In the genomic region with DNA sequence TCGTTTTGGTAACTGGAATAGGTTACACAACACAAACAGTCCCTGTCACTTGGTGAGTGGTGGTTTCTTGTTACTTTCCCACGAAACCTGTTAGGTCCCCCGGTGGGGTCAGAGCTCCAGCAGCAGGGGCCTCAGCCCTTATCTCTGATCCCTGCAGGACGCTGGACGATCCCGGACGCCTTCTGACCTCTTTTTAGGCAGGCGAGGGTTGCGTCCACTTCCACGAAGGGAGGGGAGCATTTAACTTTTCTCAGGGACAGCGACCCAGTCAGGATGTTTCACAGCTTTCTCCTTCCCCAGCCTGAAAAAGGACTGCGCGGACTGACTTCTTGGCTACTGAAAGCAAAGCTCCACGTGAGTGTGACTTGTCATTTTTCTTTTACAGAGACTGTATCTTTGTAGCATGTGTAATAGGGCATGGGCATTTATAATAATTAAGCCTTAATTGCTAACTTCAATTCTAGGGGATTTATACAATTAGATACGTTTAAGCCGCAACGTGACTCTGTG, we compare ENCODE assay signal across 8 cellular contexts. TPM values are rescaled to one million over a fixed set of nuclear protein-coding genes. Genes with fewer than 3 reads are reported as not detected.
A peak's percentile ranks its signal among the peaks of the same experiment; 100 is the strongest.
DNase-seq lines count a peak whose midpoint lies in the region; ATAC-seq and TF ChIP-seq lines count a peak whose summit lies in the region.

No MANE protein-coding gene starts in this region.

- H3K36me3 ChIP-seq in body of pancreas (replicated peaks in 1 of 2; ENCODE audit: insufficient read depth in 1 of 2, low read depth in 2 of 2) (peaks cover 0 to 2% of the 10 kb centered on the region in 2 donors), stomach (peaks cover 7 to 32% (median 32%) of the 10 kb centered on the region in 4 donors)

- TF ChIP-seq EP300 in stomach (IDR thresholded peaks at IDR 0.05): no peak

- H3K9me3 ChIP-seq in body of pancreas (no peaks in the 10 kb centered on the region), stomach (peaks cover 0 to 3% (median 0%) of the 10 kb centered on the region in 4 donors)

- intact Hi-C loops in body of pancreas (cut with DNase I) (no loop called here), left colon (cut with DNase I, micrococcal nuclease) (no loop called here), stomach (cut with DNase I; ENCODE audit: low total_unique reads) (no loop called here)

- H3K27ac ChIP-seq in body of pancreas (peak overlapping the region in 2 of 4 donors; percentile 64 to 70), stomach (peak overlapping the region in 4 of 5 donors; percentile 75 to 84 (median 82))

- H3K4me1 ChIP-seq in body of pancreas (peaks cover 11% of the 10 kb centered on the region), stomach (peaks cover 13 to 25% (median 22%) of the 10 kb centered on the region in 4 donors)

- WGBS in body of pancreas, 2 donors: 8 to 10% methylated on average over 16 to 17 of the region's 17 CpGs
- 9 to 15% (median 11%) methylated on average over 17 of the region's 17 CpGs for WGBS in stomach, 5 donors

- H3K4me3 ChIP-seq in GM08714 (ENCODE audit: low read length) (peak overlapping the region; percentile 74), body of pancreas (peak overlapping the region; percentile 51 to 91), stomach (peak overlapping the region; percentile 87 to 97 (median 91))

- peak; percentile 34 for DNase-seq in LHCN-M2 (ENCODE audit: low read depth)
- peak in 2 of 4 donors; percentile 7 to 12 for DNase-seq in body of pancreas
- peak in 1 of 2 donors; percentile 13 for DNase-seq in left colon
- no peak for DNase-seq in stomach

- TF ChIP-seq CTCF in body of pancreas (IDR thresholded peaks at IDR 0.05) (no peak), stomach (IDR thresholded peaks at IDR 0.05) (no peak)

- no peak for TF ChIP-seq POLR2A in body of pancreas (IDR thresholded peaks at IDR 0.05)
- no peak for TF ChIP-seq POLR2A in stomach (IDR thresholded peaks at IDR 0.05)

- ATAC-seq in body of pancreas: no peak
- ATAC-seq in left colon: peak; percentile 28
- no peak for ATAC-seq in HG02840 (IDR thresholded peaks at IDR 0.05; ENCODE audit: low FRiP score, unreplicated experiment)
- ATAC-seq in GM21529 (IDR thresholded peaks at IDR 0.05; ENCODE audit: unreplicated experiment): no peak
- ATAC-seq in HG03457 (IDR thresholded peaks at IDR 0.05; ENCODE audit: unreplicated experiment): no peak

- no peaks in the 10 kb centered on the region for H3K27me3 ChIP-seq in body of pancreas
- no peaks in the 10 kb centered on the region for H3K27me3 ChIP-seq in stomach

RNA-seq across cellular contexts. Expression of a gene that starts 0.7 kb away (rescaled TPM):
- 6.1 and 8.2 TPM in 2 replicates for total RNA-seq in LHCN-M2 (2014; rRNA removed)
- polyA plus RNA-seq in LHCN-M2 (2012): 2.5 TPM
- 1 to 10 TPM; 2.3 to 4.9 TPM for total RNA-seq in body of pancreas
- total RNA-seq in left colon: 1 to 10 TPM; 7.6 to 7.7 TPM
- total RNA-seq in stomach: 10 to 100 TPM in 1 of 5 donors, 1 to 10 TPM in 3, under 1 TPM in 1; 0.58 to 11.6 (median 3.8) TPM
- 1 to 10 TPM; 1.6 to 1.7 (median 1.6) TPM for polyA plus RNA-seq in stomach

RNA-seq across cellular contexts. Expression of a gene that starts 22.8 kb away (rescaled TPM):
- total RNA-seq in LHCN-M2 (2014; rRNA removed): 22.4 and 24.7 TPM in 2 replicates
- polyA plus RNA-seq in LHCN-M2 (2012): 25.3 TPM
- total RNA-seq in body of pancreas: 10 to 100 TPM in 1 of 2 donors, 1 to 10 TPM in 1; 4.6 to 13.5 TPM
- total RNA-seq in left colon: 10 to 100 TPM; 16.1 to 20.3 TPM
- total RNA-seq in stomach: 10 to 100 TPM in 3 of 5 donors, 1 to 10 TPM in 2; 9.3 to 49.2 (median 25.8) TPM
- 10 to 100 TPM; 11.7 to 21.4 (median 14.9) TPM for polyA plus RNA-seq in stomach

RNA-seq across cellular contexts. Expression of a gene that starts 28.9 kb away (rescaled TPM):
- total RNA-seq in LHCN-M2 (2014; rRNA removed): 3.6 and 3.7 TPM in 2 replicates
- polyA plus RNA-seq in LHCN-M2 (2012): 1.5 TPM
- 1 to 10 TPM; 2.0 to 2.9 TPM for total RNA-seq in body of pancreas
- 1 to 10 TPM; 3.7 to 3.9 TPM for total RNA-seq in left colon
- 1 to 10 TPM in 4 of 5 donors, under 1 TPM in 1; 0.29 to 8.3 (median 2.7) TPM for total RNA-seq in stomach
- polyA plus RNA-seq in stomach: 1 to 10 TPM in 2 of 3 donors, under 1 TPM in 1; 1.00 to 1.8 (median 1.2) TPM

RNA-seq across cellular contexts. Expression of a gene that starts 47.9 kb away (rescaled TPM):
- total RNA-seq in LHCN-M2 (2014; rRNA removed) (14.9 and 17.5 TPM in 2 replicates), body of pancreas (10 to 100 TPM; 19.1 to 20.5 TPM), left colon (10 to 100 TPM; 22.3 to 25.8 TPM), stomach (10 to 100 TPM; 14.6 to 54.0 (median 19.2) TPM)
- polyA plus RNA-seq in LHCN-M2 (2012): 3.9 TPM
- polyA plus RNA-seq in stomach: 10 to 100 TPM in 1 of 3 donors, 1 to 10 TPM in 2; 6.9 to 13.6 (median 9.9) TPM
